ENCODE assay signal across 16 cellular contexts in genomic region chr3:123696796-123697195, GRCh38.
DNase-seq lines count a peak whose midpoint lies in the region; ATAC-seq and TF ChIP-seq lines count a peak whose summit lies in the region.
"Had no signal": no experiment of that assay in that cellular context is flagged by ENCODE, and none has a peak within 500 bp of the region (broad histone marks: within the 10 kb centered on the region; RNA-seq: fewer than 3 reads in every experiment).

No MANE protein-coding gene starts in this region.

- DNase-seq in chondrocyte (ENCODE audit: low spot score) = no peak
- DNase-seq in ovary = no peak
- DNase-seq in upper lobe of left lung = no peak
- DNase-seq in NCI-H1694 (lab: John Stamatoyannopoulos, UW) = no peak
- DNase-seq in activated CD8-positive, alpha-beta memory T cell treated with anti-CD3 and anti-CD28 coated beads, Interleukin-2, amount 50 U/mL, for 4 hours = no peak
- DNase-seq: activated CD4-positive, alpha-beta T cell treated with anti-CD3 and anti-CD28 coated beads for 1 hour; Calu3; endodermal cell; MG63; NCI-H146; NCI-H345; stimulated activated CD4-positive, alpha-beta T cell treated with anti-CD3 and anti-CD28 coated beads, Interleukin-12 subunit alpha, Interleukin-12 subunit beta, amount 100 ng/mL, for 4 hours had no signal

- peaks cover 13 to 62% (median 39%) of the 10 kb centered on the region in 3 donors for H3K4me1 ChIP-seq in gastroesophageal sphincter
- peaks cover 35% of the 10 kb centered on the region for H3K4me1 ChIP-seq in ovary (ENCODE audit: insufficient read depth)
- peaks cover 51 to 77% (median 65%) of the 10 kb centered on the region in 4 donors for H3K4me1 ChIP-seq in upper lobe of left lung

- ATAC-seq in gastroesophageal sphincter (no peak), upper lobe of left lung (ENCODE audit: low FRiP score in 2 of 2) (no peak), HG03039 (IDR thresholded peaks at IDR 0.05; ENCODE audit: unreplicated experiment) (no peak)
- ATAC-seq: stimulated activated memory B cell treated with anti-CD40 and anti-IgM and Interleukin-4, amounts not matched to agents 10 μg/mL and 1 μg/mL and 100 μg/mL, for 72 hours had no signal

- peak overlapping the region; percentile 62 to 96 for H3K4me3 ChIP-seq in gastroesophageal sphincter
- H3K4me3 ChIP-seq in ovary = peak overlapping the region; percentile 74
- peak overlapping the region in 2 of 4 donors; percentile 45 to 54 for H3K4me3 ChIP-seq in upper lobe of left lung
- H3K4me3 ChIP-seq: MG63 had no signal

- H3K36me3 ChIP-seq in gastroesophageal sphincter = peaks cover 0 to 30% of the 10 kb centered on the region in 2 donors
- no peaks in the 10 kb centered on the region for H3K36me3 ChIP-seq in ovary
- peaks cover 0 to 11% (median 0%) of the 10 kb centered on the region in 4 donors for H3K36me3 ChIP-seq in upper lobe of left lung
- H3K36me3 ChIP-seq: MG63 had no signal

- H3K9me3 ChIP-seq in gastroesophageal sphincter (no peaks in the 10 kb centered on the region), ovary (no peaks in the 10 kb centered on the region), upper lobe of left lung (no peaks in the 10 kb centered on the region)
- H3K9me3 ChIP-seq: MG63 had no signal

- no peak for TF ChIP-seq EP300 in gastroesophageal sphincter (IDR thresholded peaks at IDR 0.05)
- TF ChIP-seq EP300 in ovary (IDR thresholded peaks at IDR 0.05) = no peak
- no peak for TF ChIP-seq EP300 in upper lobe of left lung (IDR thresholded peaks at IDR 0.05)

- H3K4me1 Mint-ChIP-seq in chondrocyte (ENCODE audit: low read depth) = peaks cover 96% of the 10 kb centered on the region

- H3K36me3 Mint-ChIP-seq in chondrocyte (ENCODE audit: low read depth) = peaks cover 40% of the 10 kb centered on the region
- H3K36me3 Mint-ChIP-seq: stimulated activated memory B cell treated with anti-CD40 and anti-IgM and Interleukin-4, amounts not matched to agents 10 μg/mL and 1 μg/mL and 100 μg/mL, for 72 hours had no signal

- WGBS in gastroesophageal sphincter (ENCODE audit: low coverage in 1 of 2), 2 donors = 0 to 20% methylated on average over 5 of the region's 6 CpGs
- 26 to 49% (median 47%) methylated on average over 6 of the region's 6 CpGs for WGBS in ovary, 3 donors
- WGBS in upper lobe of left lung, 2 donors = 64% methylated on average over 6 of the region's 6 CpGs

- H3K27me3 Mint-ChIP-seq in chondrocyte (ENCODE audit: low read depth) = no peaks in the 10 kb centered on the region

- H3K4me3 Mint-ChIP-seq in chondrocyte (ENCODE audit: unreplicated experiment) = peak overlapping the region; percentile 87
- H3K4me3 Mint-ChIP-seq: endodermal cell; stimulated activated memory B cell treated with anti-CD40 and anti-IgM and Interleukin-4, amounts not matched to agents 10 μg/mL and 1 μg/mL and 100 μg/mL, for 72 hours had no signal

- H3K27ac Mint-ChIP-seq in chondrocyte (ENCODE audit: unreplicated experiment) = peak overlapping the region; percentile 84
- H3K27ac Mint-ChIP-seq: activated T-helper 2 cell treated with anti-CD3 and anti-CD28 coated beads, Interferon-gamma antibody, Interleukin-2, Interleukin-4, amounts not matched to agents 10 μg/mL and 5 μg/mL and 100 μg/mL, durations not matched to agents 14 hours and 24 hours and 36 hours; endodermal cell; stimulated activated memory B cell treated with anti-CD40 and anti-IgM and Interleukin-4, amounts not matched to agents 10 μg/mL and 1 μg/mL and 100 μg/mL, for 72 hours had no signal

- no peaks in the 10 kb centered on the region for H3K27me3 ChIP-seq in gastroesophageal sphincter
- no peaks in the 10 kb centered on the region for H3K27me3 ChIP-seq in ovary
- no peaks in the 10 kb centered on the region for H3K27me3 ChIP-seq in upper lobe of left lung
- H3K27me3 ChIP-seq: MG63 had no signal

- H3K27ac ChIP-seq in gastroesophageal sphincter (peak overlapping the region; percentile 94 to 97 (median 96)), ovary (no peak overlapping the region), upper lobe of left lung (peak overlapping the region; percentile 16 to 87 (median 82))

- no peak for TF ChIP-seq CTCF in chondrocyte (IDR thresholded peaks at IDR 0.05)
- TF ChIP-seq CTCF in gastroesophageal sphincter (IDR thresholded peaks at IDR 0.05) = no peak
- TF ChIP-seq CTCF in ovary (IDR thresholded peaks at IDR 0.05) = no peak
- TF ChIP-seq CTCF in upper lobe of left lung (IDR thresholded peaks at IDR 0.05) = no peak

- TF ChIP-seq POLR2A in gastroesophageal sphincter (IDR thresholded peaks at IDR 0.05) (peak in 1 of 2 donors; percentile 12), ovary (IDR thresholded peaks at IDR 0.05) (no peak), upper lobe of left lung (IDR thresholded peaks at IDR 0.05) (no peak)

- no peaks in the 10 kb centered on the region for H3K9me3 Mint-ChIP-seq in chondrocyte (ENCODE audit: low read depth)
- H3K9me3 Mint-ChIP-seq: activated T-helper 2 cell treated with anti-CD3 and anti-CD28 coated beads, Interferon-gamma antibody, Interleukin-2, Interleukin-4, amounts not matched to agents 10 μg/mL and 5 μg/mL and 100 μg/mL, durations not matched to agents 14 hours and 24 hours and 36 hours; endodermal cell; stimulated activated memory B cell treated with anti-CD40 and anti-IgM and Interleukin-4, amounts not matched to agents 10 μg/mL and 1 μg/mL and 100 μg/mL, for 72 hours had no signal

- intact Hi-C loops in ovary (cut with DNase I) = loop anchor here in 1 of 4 donors (5.0 kb wide), 1 partner anchor 34 kb away; no protein-coding TSS in a partner anchor

Comparison
In these comparisons a context has a peak if more than half of its experiments do, and no peak if none do; other contexts are left out.
1. H3K27ac ChIP-seq: peak in gastroesophageal sphincter (4 of 4) and upper lobe of left lung (4 of 4); none in ovary (0 of 2).